Comparison of ENCODE assay signal across 20 cellular contexts in the genomic region with DNA sequence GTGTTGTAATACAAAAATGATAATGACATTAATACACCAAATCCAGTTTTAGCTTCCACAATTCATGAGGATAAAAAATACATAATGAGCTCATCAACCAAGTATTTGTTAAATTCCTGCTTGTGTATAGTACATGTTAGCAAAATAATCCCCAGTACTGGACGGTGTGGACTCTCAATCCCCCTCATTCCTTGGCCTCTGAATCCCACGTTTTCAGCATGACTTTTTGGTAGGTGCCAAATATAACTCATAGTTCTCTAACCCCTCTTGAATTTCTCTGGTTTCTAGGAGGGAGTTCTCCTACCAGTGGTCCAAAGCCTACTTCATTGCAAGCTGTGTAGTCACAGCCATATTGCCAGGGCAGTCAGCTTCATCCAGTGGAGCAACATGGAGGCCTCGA. TPM values are rescaled to one million over a fixed set of nuclear protein-coding genes. Genes with fewer than 3 reads are reported as not detected.
DNase-seq lines count a peak whose midpoint lies in the region; ATAC-seq, FAIRE-seq and TF ChIP-seq lines count a peak whose summit lies in the region.
"Had no signal": no experiment of that assay in that cellular context is flagged by ENCODE, and none has a peak within 500 bp of the region (broad histone marks: within the 10 kb centered on the region; RNA-seq: fewer than 3 reads in every experiment).

No MANE protein-coding gene starts in this region.

- no peaks in the 10 kb centered on the region for H3K79me2 ChIP-seq in ACC112 (ENCODE audit: control insufficient read depth, insufficient read depth, low read length, unreplicated experiment)

- no peak for TF ChIP-seq CTCF in cardiac fibroblast (IDR thresholded peaks at IDR 0.05; ENCODE audit: low read depth, low read length)
- no peak for TF ChIP-seq CTCF in mesothelial cell of epicardium (IDR thresholded peaks at IDR 0.05; ENCODE audit: unreplicated experiment)

- H3K27me3 Mint-ChIP-seq in mesothelial cell of epicardium (ENCODE audit: low read depth) = no peaks in the 10 kb centered on the region
- H3K27me3 Mint-ChIP-seq: brain had no signal

- DNase-seq in LHCN-M2 (ENCODE audit: low read depth) (peak; percentile 79), cardiac fibroblast (ENCODE audit: low read depth in 2 of 2) (peak; percentile 62 to 81), mesothelial cell of epicardium (ENCODE audit: low spot score in 2 of 2, unreplicated experiment in 2 of 2) (no peak), OCI-M1 (lab: John Stamatoyannopoulos, UW) (no peak), occipital lobe (lab: John Stamatoyannopoulos, UW) (no peak), frontal cortex (ENCODE audit: low spot score in 2 of 2) (no peak)
- DNase-seq: activated CD8-positive, alpha-beta T cell treated with anti-CD3 and anti-CD28 coated beads for 36 hours; Caco-2; H9; Karpas-422; NCI-H2029; NCI-H82; nephron progenitor cell had no signal

- H2AFZ ChIP-seq in ACC112 (ENCODE audit: low read length, unreplicated experiment) = peak overlapping the region; percentile 96

- ATAC-seq in HG03469 (IDR thresholded peaks at IDR 0.05; ENCODE audit: unreplicated experiment) = no peak
- ATAC-seq: activated CD8-positive, alpha-beta T cell treated with anti-CD3 and anti-CD28 coated beads for 36 hours had no signal

- peaks cover 24% of the 10 kb centered on the region for H3K4me1 Mint-ChIP-seq in mesothelial cell of epicardium
- H3K4me1 Mint-ChIP-seq: H9, nephron progenitor cell had no signal

- H3K36me3 ChIP-seq in ACC112 (ENCODE audit: insufficient read depth, low read length) = no peaks in the 10 kb centered on the region

- no peak overlapping the region for H3K4me3 Mint-ChIP-seq in mesothelial cell of epicardium
- H3K4me3 Mint-ChIP-seq: activated CD8-positive, alpha-beta T cell treated with anti-CD3 and anti-CD28 coated beads for 36 hours; brain; H9; nephron progenitor cell had no signal

- peaks cover 24% of the 10 kb centered on the region for H3K4me1 ChIP-seq in ACC112 (ENCODE audit: control insufficient read depth, insufficient read depth, low read length, unreplicated experiment)
- H3K4me1 ChIP-seq: Caco-2 had no signal

- H3K4me3 ChIP-seq in ACC112 (ENCODE audit: low read depth, low read length) = peak overlapping the region; percentile 51
- H3K4me3 ChIP-seq in cardiac fibroblast (replicated peaks in 1 of 2; ENCODE audit: low read depth in 2 of 2, low read length in 2 of 2) = no peak overlapping the region

- H3K27me3 ChIP-seq in ACC112 (ENCODE audit: insufficient read depth, low read length) = no peaks in the 10 kb centered on the region

- no peak for FAIRE-seq in frontal cortex (lab: Jason Lieb, UNC)
- FAIRE-seq: endometrium, TTC549 had no signal

- H3K27ac Mint-ChIP-seq in mesothelial cell of epicardium = peak overlapping the region; percentile 28
- H3K27ac Mint-ChIP-seq: activated CD8-positive, alpha-beta T cell treated with anti-CD3 and anti-CD28 coated beads for 36 hours; activated T-helper 2 cell treated with anti-CD3 and anti-CD28 coated beads, Interferon-gamma antibody, Interleukin-2, Interleukin-4, amounts not matched to agents 10 μg/mL and 5 μg/mL and 100 μg/mL, durations not matched to agents 14 hours and 24 hours and 36 hours; H9; nephron progenitor cell had no signal

- peak overlapping the region; percentile 92 for H3K27ac ChIP-seq in ACC112 (ENCODE audit: low read depth, low read length)
- H3K27ac ChIP-seq: HL-60 had no signal

- no peaks in the 10 kb centered on the region for H3K9me3 Mint-ChIP-seq in mesothelial cell of epicardium
- H3K9me3 Mint-ChIP-seq: activated CD8-positive, alpha-beta T cell treated with anti-CD3 and anti-CD28 coated beads for 36 hours; activated T-helper 2 cell treated with anti-CD3 and anti-CD28 coated beads, Interferon-gamma antibody, Interleukin-2, Interleukin-4, amounts not matched to agents 10 μg/mL and 5 μg/mL and 100 μg/mL, durations not matched to agents 14 hours and 24 hours and 36 hours; brain; H9; nephron progenitor cell had no signal

- H3K36me3 Mint-ChIP-seq in mesothelial cell of epicardium = no peaks in the 10 kb centered on the region
- H3K36me3 Mint-ChIP-seq: brain had no signal

RNA-seq across cellular contexts. Expression of a gene that starts 41.4 kb away (rescaled TPM):
- 162 and 193 TPM in 2 replicates for total RNA-seq in LHCN-M2 (2014; rRNA removed)
- polyA plus RNA-seq in LHCN-M2 (2012) = 59.2 TPM
- total RNA-seq in mesothelial cell of epicardium = 19.1 to 24.8 TPM (median 21.5 TPM) in 3 replicates
- total RNA-seq in occipital lobe = 110 TPM
- 82.3 TPM for total RNA-seq in frontal cortex

RNA-seq across cellular contexts. Expression of a gene that starts 51.6 kb away (rescaled TPM):
- 106 and 135 TPM in 2 replicates for total RNA-seq in LHCN-M2 (2014; rRNA removed)
- polyA plus RNA-seq in LHCN-M2 (2012) = 142 TPM
- 108 to 110 TPM (median 109 TPM) in 3 replicates for total RNA-seq in mesothelial cell of epicardium
- 66.8 TPM for total RNA-seq in occipital lobe
- 74.2 TPM for total RNA-seq in frontal cortex

Comparison
In these comparisons a context has a peak if more than half of its experiments do, and no peak if none do; other contexts are left out.
1. DNase-seq: peak in LHCN-M2 (single experiment) and cardiac fibroblast (2 of 2); none in mesothelial cell of epicardium (0 of 2), OCI-M1 (single experiment), occipital lobe (single experiment) and frontal cortex (0 of 2).